In the genomic region with DNA sequence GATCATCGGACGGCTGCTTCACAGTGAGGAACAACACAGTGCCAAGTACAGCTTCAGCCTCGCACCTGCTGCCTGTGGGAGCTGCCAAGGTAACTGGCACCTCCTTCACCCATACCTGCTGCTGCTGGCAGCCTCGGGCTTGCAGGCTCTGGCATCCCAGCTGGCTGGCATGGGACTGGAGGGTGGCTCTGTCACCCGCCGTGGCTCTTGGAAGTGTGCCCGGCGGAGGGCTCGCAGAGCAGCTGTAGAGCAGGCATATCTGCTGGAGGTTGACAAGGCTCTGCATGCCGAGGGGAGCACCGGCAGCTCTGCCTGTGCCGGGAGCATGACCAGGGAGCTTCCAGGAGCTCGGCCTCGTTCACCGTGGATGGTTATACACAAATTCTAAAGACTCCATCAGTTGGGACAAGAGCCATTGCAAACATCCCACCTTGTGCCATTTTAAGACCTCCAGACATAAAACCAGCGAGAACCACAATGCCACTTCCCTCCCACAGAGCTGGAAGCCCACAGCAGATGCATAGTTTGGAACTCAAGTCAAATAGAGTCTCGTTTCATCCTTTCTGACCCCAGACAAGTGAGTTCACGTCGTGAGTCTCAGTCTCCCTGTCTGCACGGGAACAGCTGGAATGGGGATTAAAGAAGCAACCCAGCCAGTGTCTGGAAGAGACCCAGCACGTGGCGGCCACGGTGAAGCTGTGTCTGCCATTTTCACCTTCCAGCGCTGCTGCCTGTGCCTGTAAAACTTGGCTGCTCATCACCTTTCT, we compare ENCODE assay signal across 2 cellular contexts.
A peak's percentile ranks its signal among the peaks of the same experiment; 100 is the strongest.
TF ChIP-seq lines count a peak whose summit lies in the region.

No MANE protein-coding gene starts in this region.

TF ChIP-seq in IMR-90, 13 proteins besides CTCF, POLR2A, EP300 and RAD21:
- TF ChIP-seq MXI1 (IDR thresholded peaks at IDR 0.05; ENCODE audit: borderline replicate concordance, low read depth, low read length): no peak
- TF ChIP-seq MAFK (IDR thresholded peaks at IDR 0.05; ENCODE audit: low read depth, low read length): no peak
- no peak for TF ChIP-seq CEBPB (IDR thresholded peaks at IDR 0.05; ENCODE audit: low read depth, low read length)
- TF ChIP-seq CHD1 (IDR thresholded peaks at IDR 0.05; ENCODE audit: low read depth, low read length): no peak
- no peak for TF ChIP-seq FOS (IDR thresholded peaks at IDR 0.05; ENCODE audit: low read depth, low read length)
- no peak for TF ChIP-seq MAZ (IDR thresholded peaks at IDR 0.05; ENCODE audit: borderline replicate concordance, low read depth, low read length)
- TF ChIP-seq NFE2L2 (IDR thresholded peaks at IDR 0.05; ENCODE audit: low read depth, low read length): no peak
- TF ChIP-seq BHLHE40 (IDR thresholded peaks at IDR 0.05; ENCODE audit: low read depth, low read length): no peak
- no peak for TF ChIP-seq SMC3 (IDR thresholded peaks at IDR 0.05; ENCODE audit: low read depth, low read length)
- TF ChIP-seq, protein P1, sequence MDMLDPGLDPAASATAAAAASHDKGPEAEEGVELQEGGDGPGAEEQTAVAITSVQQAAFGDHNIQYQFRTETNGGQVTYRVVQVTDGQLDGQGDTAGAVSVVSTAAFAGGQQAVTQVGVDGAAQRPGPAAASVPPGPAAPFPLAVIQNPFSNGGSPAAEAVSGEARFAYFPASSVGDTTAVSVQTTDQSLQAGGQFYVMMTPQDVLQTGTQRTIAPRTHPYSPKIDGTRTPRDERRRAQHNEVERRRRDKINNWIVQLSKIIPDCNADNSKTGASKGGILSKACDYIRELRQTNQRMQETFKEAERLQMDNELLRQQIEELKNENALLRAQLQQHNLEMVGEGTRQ (IDR thresholded peaks at IDR 0.05; ENCODE audit: low read depth, low read length): no peak

TF ChIP-seq in SK-N-SH, 30 proteins besides CTCF, POLR2A, EP300 and RAD21 (continued from another document):
- TF ChIP-seq RCOR1 (IDR thresholded peaks at IDR 0.05; ENCODE audit: low read length) (peak; percentile 68), FOSL2 (IDR thresholded peaks at IDR 0.05; ENCODE audit: borderline replicate concordance, low read depth) (no peak), CHD2 (IDR thresholded peaks at IDR 0.05; ENCODE audit: low read length, partially characterized antibody) (peak; percentile 44), SMC3 (IDR thresholded peaks at IDR 0.05; ENCODE audit: low read depth, low read length) (no peak), MAX (IDR thresholded peaks at IDR 0.05; ENCODE audit: low read depth) (no peak), POLR2AphosphoS5 (IDR thresholded peaks at IDR 0.05; ENCODE audit: low read depth, low read length) (no peak)
